28 cellular contexts compared by ENCODE assay signal in genomic region chr1:174949061-174949460, GRCh38.
"Had no signal": no experiment of that assay in that cellular context is flagged by ENCODE, and none has a peak within 500 bp of the region (broad histone marks: within the 10 kb centered on the region; RNA-seq: fewer than 3 reads in every experiment).

No MANE protein-coding gene starts in this region.

- ATAC-seq: effector memory CD8-positive, alpha-beta T cell; left ventricle myocardium superior; lower lobe of right lung; mucosa of descending colon; sciatic nerve; stimulated activated naive CD8-positive, alpha-beta T cell treated with anti-CD3 and anti-CD28 coated beads, Interleukin-15, Interleukin-2, amounts not matched to agents 100 U/mL and 50 U/mL, for 24 hours; upper lobe of right lung had no signal

- H3K27ac Mint-ChIP-seq: dendritic cell treated with granulocyte-macrophage colony-stimulating factor and Interleukin-4, amounts not matched to agents 40 ng/mL and 50 ng/mL, for 4 days; mesothelial cell of epicardium; nephron; neural progenitor cell had no signal

- H3K9me3 Mint-ChIP-seq: dendritic cell treated with granulocyte-macrophage colony-stimulating factor and Interleukin-4, amounts not matched to agents 40 ng/mL and 50 ng/mL, for 4 days; effector memory CD8-positive, alpha-beta T cell; immature natural killer cell; mesothelial cell of epicardium; naive B cell; nephron; neural progenitor cell had no signal

- H3K36me3 Mint-ChIP-seq: mesothelial cell of epicardium, naive B cell, neural progenitor cell had no signal

- DNase-seq: effector memory CD8-positive, alpha-beta T cell; hypothalamus; immature natural killer cell; islet precursor cell; kidney glomerular epithelial cell; left ventricle myocardium superior; lower lobe of right lung; mesenchymal stem cell; mucosa of descending colon; naive B cell; stimulated activated CD4-positive, alpha-beta T cell treated with anti-CD3 and anti-CD28 coated beads, Interleukin-12 subunit alpha, Interleukin-12 subunit beta, amount 100 ng/mL, for 4 hours; stimulated activated CD4-positive, alpha-beta T cell treated with anti-CD3 and anti-CD28 coated beads, Interleukin-1b, Interleukin-23, amount 100 ng/mL, for 48 hours; stimulated activated CD4-positive, alpha-beta T cell treated with anti-CD3 and anti-CD28 coated beads, Interleukin-4, amount 100 ng/mL, for 1 hour; stimulated activated CD8-positive, alpha-beta memory T cell treated with anti-CD3 and anti-CD28 coated beads, Interleukin-4, amount 100 ng/mL, for 48 hours; stimulated activated naive CD8-positive, alpha-beta T cell treated with anti-CD3 and anti-CD28 coated beads, Interleukin-15, Interleukin-2, amounts not matched to agents 100 U/mL and 50 U/mL, for 24 hours; substantia nigra; testis; tibial artery; upper lobe of right lung; uterus had no signal

- FAIRE-seq: colon, endometrium, frontal cortex had no signal

- H3K27me3 Mint-ChIP-seq: dendritic cell treated with granulocyte-macrophage colony-stimulating factor and Interleukin-4, amounts not matched to agents 40 ng/mL and 50 ng/mL, for 4 days; effector memory CD8-positive, alpha-beta T cell; naive B cell had no signal

- H3K4me3 Mint-ChIP-seq: dendritic cell treated with granulocyte-macrophage colony-stimulating factor and Interleukin-4, amounts not matched to agents 40 ng/mL and 50 ng/mL, for 4 days; effector memory CD8-positive, alpha-beta T cell; immature natural killer cell; mesothelial cell of epicardium; naive B cell; nephron; neural progenitor cell had no signal
